In genomic region chr9:91771027-91771426, GRCh38 we compare ENCODE assay signal across 9 cellular contexts.
A peak's percentile ranks its signal among the peaks of the same experiment; 100 is the strongest.
DNase-seq lines count a peak whose midpoint lies in the region; ATAC-seq, FAIRE-seq and TF ChIP-seq lines count a peak whose summit lies in the region.
"Had no signal": no experiment of that assay in that cellular context is flagged by ENCODE, and none has a peak within 500 bp of the region (broad histone marks: within the 10 kb centered on the region; RNA-seq: fewer than 3 reads in every experiment).

No MANE protein-coding gene starts in this region.

- WGBS in GM23248 (ENCODE audit: low coverage in 1 of 2, low lambda C conversion rate in 2 of 2, missing lambda C conversion rate in 2 of 2), 2 experiments = 1 to 2% methylated on average over 8 of the region's 8 CpGs

- peak; percentile 97 for DNase-seq in GM23248
- DNase-seq in RCC 7860 (ENCODE audit: low spot score) = peak; percentile 45
- peak; percentile 80 for DNase-seq in fibroblast of the conjunctiva (ENCODE audit: low read depth)
- DNase-seq in effector memory CD8-positive, alpha-beta T cell = no peak
- no peak for DNase-seq in Calu3

- H3F3A ChIP-seq in GM23248 (ENCODE audit: insufficient read depth) = peaks cover 25% of the 10 kb centered on the region

- H3K27ac ChIP-seq in GM23248 (peak overlapping the region; percentile 76), rectal smooth muscle tissue (ENCODE audit: low read depth, low read length) (peak overlapping the region; percentile 66)

- no peak overlapping the region for H3K27ac Mint-ChIP-seq in effector memory CD8-positive, alpha-beta T cell
- no peak overlapping the region for H3K27ac Mint-ChIP-seq in Calu3 (ENCODE audit: unreplicated experiment)
- H3K27ac Mint-ChIP-seq: stimulated activated naive CD8-positive, alpha-beta T cell treated with anti-CD3 and anti-CD28 coated beads, Interleukin-15, Interleukin-2, amounts not matched to agents 100 ng/mL and 50 ng/mL, for 24 hours had no signal

- no peaks in the 10 kb centered on the region for H4K20me1 ChIP-seq in GM23248 (ENCODE audit: insufficient read depth)

- H3K4me2 ChIP-seq in GM23248 (ENCODE audit: unreplicated experiment) = peak overlapping the region; percentile 70

- ATAC-seq in HG02610 (IDR thresholded peaks at IDR 0.05; ENCODE audit: unreplicated experiment) = no peak
- no peak for ATAC-seq in effector memory CD8-positive, alpha-beta T cell (replicated peaks)
- ATAC-seq in GM21717 (IDR thresholded peaks at IDR 0.05; ENCODE audit: unreplicated experiment) = no peak

- in situ Hi-C loops in GM23248 (cut with MboI) = no loop called here

- H3K9me3 Mint-ChIP-seq in effector memory CD8-positive, alpha-beta T cell = no peaks in the 10 kb centered on the region
- no peaks in the 10 kb centered on the region for H3K9me3 Mint-ChIP-seq in Calu3 (ENCODE audit: low read depth, unreplicated experiment)
- H3K9me3 Mint-ChIP-seq: stimulated activated naive CD8-positive, alpha-beta T cell treated with anti-CD3 and anti-CD28 coated beads, Interleukin-15, Interleukin-2, amounts not matched to agents 100 ng/mL and 50 ng/mL, for 24 hours had no signal

- no peaks in the 10 kb centered on the region for H3K79me2 ChIP-seq in GM23248 (ENCODE audit: insufficient read depth)

- H3K9ac ChIP-seq in GM23248 (peak overlapping the region; percentile 46), rectal smooth muscle tissue (ENCODE audit: low read length) (no peak overlapping the region)

- intact Hi-C loops in Calu3 (cut with micrococcal nuclease; ENCODE audit: unreplicated experiment) = loop anchor here (10.0 kb wide), 1 partner anchor 134 kb away; no protein-coding TSS in a partner anchor

- no peaks in the 10 kb centered on the region for H3K36me3 ChIP-seq in GM23248 (ENCODE audit: low read depth)
- H3K36me3 ChIP-seq in rectal smooth muscle tissue (ENCODE audit: control insufficient read depth, insufficient read depth, low read length) = no peaks in the 10 kb centered on the region

- TF ChIP-seq CTCF in Calu3 (IDR thresholded peaks at IDR 0.05; ENCODE audit: unreplicated experiment) = no peak

- H3K4me3 Mint-ChIP-seq in effector memory CD8-positive, alpha-beta T cell = no peak overlapping the region
- no peak overlapping the region for H3K4me3 Mint-ChIP-seq in Calu3 (ENCODE audit: low read depth, unreplicated experiment)
- H3K4me3 Mint-ChIP-seq: stimulated activated naive CD8-positive, alpha-beta T cell treated with anti-CD3 and anti-CD28 coated beads, Interleukin-15, Interleukin-2, amounts not matched to agents 100 ng/mL and 50 ng/mL, for 24 hours had no signal

- H2AFZ ChIP-seq in GM23248 = no peak overlapping the region

- CTCF ChIA-PET in Calu3 (lab: Charles Lee) = interaction anchor here (1.8 to 2.1 kb wide), 2 partner anchors 13 to 856 kb away, joined by 6 to 9 read pairs; no protein-coding TSS in a partner anchor

- peak; percentile 88 for FAIRE-seq in RCC 7860 (lab: Jason Lieb, UNC)

- BruUV-seq in Calu3 (replicated peaks; lab: Mats Ljungman, UMichigan) = no TSS peak

- H3K9me3 ChIP-seq in GM23248 (ENCODE audit: low read depth) = no peaks in the 10 kb centered on the region

- H3K36me3 Mint-ChIP-seq in effector memory CD8-positive, alpha-beta T cell (ENCODE audit: insufficient read depth) = no peaks in the 10 kb centered on the region
- no peaks in the 10 kb centered on the region for H3K36me3 Mint-ChIP-seq in Calu3 (ENCODE audit: insufficient read depth, unreplicated experiment)

- no peaks in the 10 kb centered on the region for H3K9me2 ChIP-seq in GM23248 (ENCODE audit: insufficient read depth)

- no peaks in the 10 kb centered on the region for H3K27me3 ChIP-seq in GM23248 (replicated peaks; ENCODE audit: insufficient read depth)
- no peaks in the 10 kb centered on the region for H3K27me3 ChIP-seq in rectal smooth muscle tissue (ENCODE audit: control insufficient read depth, insufficient read depth, low read length)

- H3K27me3 Mint-ChIP-seq in effector memory CD8-positive, alpha-beta T cell = peaks cover 64 to 67% of the 10 kb centered on the region in 2 donors
- H3K27me3 Mint-ChIP-seq in Calu3 (ENCODE audit: unreplicated experiment) = peaks cover 98% of the 10 kb centered on the region

- peaks cover 0 to 6% of the 10 kb centered on the region in 2 donors for H3K4me1 Mint-ChIP-seq in effector memory CD8-positive, alpha-beta T cell (ENCODE audit: low read depth in 2 of 2)
- H3K4me1 Mint-ChIP-seq in Calu3 (ENCODE audit: low read depth, unreplicated experiment) = peaks cover 8% of the 10 kb centered on the region

- H3K4me1 ChIP-seq in GM23248 (ENCODE audit: insufficient read depth) (peaks cover 18% of the 10 kb centered on the region), rectal smooth muscle tissue (ENCODE audit: control insufficient read depth, insufficient read depth, low read length) (peaks cover 46% of the 10 kb centered on the region)

- peak overlapping the region; percentile 47 for H3K4me3 ChIP-seq in GM23248
- H3K4me3 ChIP-seq in rectal smooth muscle tissue (ENCODE audit: low read length) = no peak overlapping the region

Comparison
In these comparisons a context has a peak if more than half of its experiments do, and no peak if none do; other contexts are left out.
1. DNase-seq: peak in GM23248 (single experiment), RCC 7860 (single experiment) and fibroblast of the conjunctiva (single experiment); none in effector memory CD8-positive, alpha-beta T cell (0 of 3) and Calu3 (single experiment).